ENCODE assay signal across 9 cellular contexts in genomic region chrX:7133036-7133412, GRCh38. TPM values are rescaled to one million over a fixed set of nuclear protein-coding genes. Genes with fewer than 3 reads are reported as not detected.
DNase-seq lines count a peak whose midpoint lies in the region; ATAC-seq and TF ChIP-seq lines count a peak whose summit lies in the region.
"Had no signal": no experiment of that assay in that cellular context is flagged by ENCODE, and none has a peak within 500 bp of the region (broad histone marks: within the 10 kb centered on the region; RNA-seq: fewer than 3 reads in every experiment).

No MANE protein-coding gene starts in this region.

- intact Hi-C loops in activated naive CD4-positive, alpha-beta T cell treated with anti-CD3 and anti-CD28 coated beads for 36 hours (cut with micrococcal nuclease): loop anchor here (2.0 kb wide), 2 partner anchors 14 to 794 kb away; partner anchors contain the start of genes PNPLA4 and STS

- TF ChIP-seq CTCF in upper lobe of left lung (IDR thresholded peaks at IDR 0.05): no peak

- H3K36me3 ChIP-seq in SJSA1: no peaks in the 10 kb centered on the region
- H3K36me3 ChIP-seq in upper lobe of left lung: no peaks in the 10 kb centered on the region

- CTCF ChIA-PET in activated naive CD4-positive, alpha-beta T cell treated with anti-CD3 and anti-CD28 coated beads for 36 hours (lab: Charles Lee): no interaction called here

- H3K9me3 ChIP-seq in SJSA1 (replicated peaks): no peaks in the 10 kb centered on the region
- no peaks in the 10 kb centered on the region for H3K9me3 ChIP-seq in upper lobe of left lung

- H3K27me3 Mint-ChIP-seq in activated naive CD4-positive, alpha-beta T cell treated with anti-CD3 and anti-CD28 coated beads, Interleukin-2, amount 50 U/mL, for 24 hours: no peaks in the 10 kb centered on the region
- no peaks in the 10 kb centered on the region for H3K27me3 Mint-ChIP-seq in activated naive CD4-positive, alpha-beta T cell treated with anti-CD3 and anti-CD28 coated beads for 36 hours (ENCODE audit: low read depth)

- no peak for TF ChIP-seq POLR2A in upper lobe of left lung (IDR thresholded peaks at IDR 0.05)

- H3K27ac Mint-ChIP-seq in activated naive CD4-positive, alpha-beta T cell treated with anti-CD3 and anti-CD28 coated beads, Interleukin-2, amount 50 U/mL, for 24 hours: peak overlapping the region; percentile 35
- H3K27ac Mint-ChIP-seq in activated naive CD4-positive, alpha-beta T cell treated with anti-CD3 and anti-CD28 coated beads for 36 hours: no peak overlapping the region

- WGBS in upper lobe of left lung, 2 donors: 28 to 35% methylated on average over 7 of the region's 7 CpGs

- H3K36me3 Mint-ChIP-seq in activated naive CD4-positive, alpha-beta T cell treated with anti-CD3 and anti-CD28 coated beads, Interleukin-2, amount 50 U/mL, for 24 hours: peaks cover 2% of the 10 kb centered on the region
- peaks cover 2% of the 10 kb centered on the region for H3K36me3 Mint-ChIP-seq in activated naive CD4-positive, alpha-beta T cell treated with anti-CD3 and anti-CD28 coated beads for 36 hours (ENCODE audit: low read depth)

- no peak for DNase-seq in activated naive CD4-positive, alpha-beta T cell treated with anti-CD3 and anti-CD28 coated beads for 36 hours
- DNase-seq in SJSA1 (ENCODE audit: low read depth in 1 of 2, low spot score in 2 of 2): no peak
- DNase-seq in iris pigment epithelial cell (ENCODE audit: low read depth): peak; percentile 62
- peak in 1 of 2 donors; percentile 45 for DNase-seq in upper lobe of left lung
- DNase-seq in HCEC 1CT: no peak
- DNase-seq: NCI-H1092 had no signal

- H3K4me1 ChIP-seq in SJSA1 (replicated peaks) (peaks cover 16% of the 10 kb centered on the region), upper lobe of left lung (peaks cover 0 to 31% (median 16%) of the 10 kb centered on the region in 4 donors)

- ATAC-seq in upper lobe of left lung (ENCODE audit: low FRiP score in 2 of 2) (peak; percentile 46 to 62), GM21528 (IDR thresholded peaks at IDR 0.05; ENCODE audit: low FRiP score, unreplicated experiment) (no peak), HG02759 (IDR thresholded peaks at IDR 0.05; ENCODE audit: unreplicated experiment) (no peak)

- H3K4me3 ChIP-seq in SJSA1: no peak overlapping the region
- no peak overlapping the region for H3K4me3 ChIP-seq in upper lobe of left lung

- H3K4me1 Mint-ChIP-seq in activated naive CD4-positive, alpha-beta T cell treated with anti-CD3 and anti-CD28 coated beads, Interleukin-2, amount 50 U/mL, for 24 hours: peaks cover 40% of the 10 kb centered on the region
- H3K4me1 Mint-ChIP-seq in activated naive CD4-positive, alpha-beta T cell treated with anti-CD3 and anti-CD28 coated beads for 36 hours (ENCODE audit: low read depth): peaks cover 27% of the 10 kb centered on the region

- no peak overlapping the region for H3K4me3 Mint-ChIP-seq in activated naive CD4-positive, alpha-beta T cell treated with anti-CD3 and anti-CD28 coated beads, Interleukin-2, amount 50 U/mL, for 24 hours
- H3K4me3 Mint-ChIP-seq in activated naive CD4-positive, alpha-beta T cell treated with anti-CD3 and anti-CD28 coated beads for 36 hours: no peak overlapping the region

- H3K27me3 ChIP-seq in SJSA1 (replicated peaks): no peaks in the 10 kb centered on the region
- H3K27me3 ChIP-seq in upper lobe of left lung: no peaks in the 10 kb centered on the region

- no peaks in the 10 kb centered on the region for H3K9me3 Mint-ChIP-seq in activated naive CD4-positive, alpha-beta T cell treated with anti-CD3 and anti-CD28 coated beads, Interleukin-2, amount 50 U/mL, for 24 hours
- no peaks in the 10 kb centered on the region for H3K9me3 Mint-ChIP-seq in activated naive CD4-positive, alpha-beta T cell treated with anti-CD3 and anti-CD28 coated beads for 36 hours

- H3K27ac ChIP-seq in SJSA1: peak overlapping the region; percentile 70
- H3K27ac ChIP-seq in upper lobe of left lung: peak overlapping the region; percentile 51 to 77 (median 76)

- TF ChIP-seq EP300 in upper lobe of left lung (IDR thresholded peaks at IDR 0.05): no peak

RNA-seq across cellular contexts. Expression of gene STS, which starts 14.5 kb away (rescaled TPM):
- total RNA-seq in activated naive CD4-positive, alpha-beta T cell treated with anti-CD3 and anti-CD28 coated beads for 36 hours: under 1 TPM; 0.32 to 0.38 TPM
- 2.4 and 4.4 TPM in 2 replicates for total RNA-seq in SJSA1 (2014; rRNA removed; shearing (Covaris generic))
- 10 to 100 TPM in 3 of 6 donors, 1 to 10 TPM in 3; 5.2 to 15.1 (median 9.6) TPM for total RNA-seq in upper lobe of left lung

RNA-seq across cellular contexts. Expression of gene PUDP, which starts 14.9 kb away (rescaled TPM):
- 10 to 100 TPM; 10.7 to 13.6 TPM for total RNA-seq in activated naive CD4-positive, alpha-beta T cell treated with anti-CD3 and anti-CD28 coated beads for 36 hours
- 8.2 and 8.7 TPM in 2 replicates for total RNA-seq in SJSA1 (2014; rRNA removed; shearing (Covaris generic))
- 10 to 100 TPM; 15.0 to 48.2 (median 25.8) TPM for total RNA-seq in upper lobe of left lung

Comparison
In these comparisons a context has a peak if more than half of its experiments do, and no peak if none do; other contexts are left out.
1. ATAC-seq: peak in upper lobe of left lung (2 of 2); none in GM21528 (single experiment) and HG02759 (single experiment).